ENCODE assay signal across 18 cellular contexts in the genomic region with DNA sequence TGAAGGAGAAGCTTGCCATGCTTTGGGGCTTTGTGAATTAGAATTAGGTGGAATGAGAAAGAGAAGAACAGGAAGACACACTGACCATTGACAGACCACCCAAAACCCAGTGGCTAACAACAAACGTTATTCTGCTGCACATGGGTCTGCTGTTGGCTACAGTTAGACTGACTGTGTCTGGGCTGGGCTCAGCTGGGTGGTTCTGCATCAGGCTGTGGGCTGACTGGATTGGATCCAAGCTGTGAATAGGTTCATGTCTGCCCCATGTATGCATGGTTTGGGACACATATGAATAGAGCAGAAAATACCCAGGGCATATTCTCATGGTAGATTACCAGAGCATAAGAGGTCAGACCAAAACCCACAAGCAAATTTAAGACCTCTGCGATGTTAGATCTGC. TPM values are rescaled to one million over a fixed set of nuclear protein-coding genes. Genes with fewer than 3 reads are reported as not detected.
DNase-seq lines count a peak whose midpoint lies in the region; ATAC-seq, FAIRE-seq and TF ChIP-seq lines count a peak whose summit lies in the region.
"Had no signal": no experiment of that assay in that cellular context is flagged by ENCODE, and none has a peak within 500 bp of the region (broad histone marks: within the 10 kb centered on the region; RNA-seq: fewer than 3 reads in every experiment).

No MANE protein-coding gene starts in this region.

- no peak for TF ChIP-seq EP300 in HepG2 (IDR thresholded peaks at IDR 0.05; ENCODE audit: low read depth in 2 of 2, low read length in 2 of 2)
- TF ChIP-seq EP300 in HepG2 (CRISPR knock-in tag; IDR thresholded peaks at IDR 0.05; ENCODE audit: borderline replicate concordance): no peak

- H3K36me3 ChIP-seq in HepG2 (replicated peaks in 1 of 2; ENCODE audit: control insufficient read depth in 1 of 2, insufficient read depth in 2 of 2, low read length in 2 of 2) (no peaks in the 10 kb centered on the region), right lobe of liver (no peaks in the 10 kb centered on the region), PC-9 (ENCODE audit: low read depth) (no peaks in the 10 kb centered on the region)
- no peaks in the 10 kb centered on the region for H3K36me3 ChIP-seq in effector memory CD4-positive, alpha-beta T cell (ENCODE audit: control insufficient read depth, insufficient read depth, low read length)
- H3K36me3 ChIP-seq: HAP-1 had no signal

- no TSS peak for BruUV-seq in HepG2 (replicated peaks; lab: Mats Ljungman, UMichigan)
- no TSS peak for BruUV-seq in PC-9 (replicated peaks; lab: Mats Ljungman, UMichigan)

- ATAC-seq in HepG2 (no peak), right lobe of liver (no peak), HG02840 (IDR thresholded peaks at IDR 0.05; ENCODE audit: low FRiP score, unreplicated experiment) (no peak)
- ATAC-seq: A549; CD8-positive, alpha-beta T cell; GM12878 had no signal

- POLR2A ChIA-PET in HepG2 (lab: Yijun Ruan, JAX) (no interaction called here), PC-9 (lab: Charles Lee; ENCODE audit: unreplicated experiment) (no interaction called here)

- no peak overlapping the region for H2AFZ ChIP-seq in HepG2 (ENCODE audit: low read length)
- H2AFZ ChIP-seq in PC-9: peak overlapping the region; percentile 29; the same call in 1 of the 2 replicates

- CTCF ChIA-PET in HepG2 (lab: Yijun Ruan, JAX; ENCODE audit: low intra/inter-chr PET ratio, low total read pairs) (no interaction called here), PC-9 (lab: Charles Lee) (no interaction called here)

- no peaks in the 10 kb centered on the region for H3K79me2 ChIP-seq in HepG2 (ENCODE audit: insufficient read depth, low read length)
- H3K79me2 ChIP-seq in PC-9 (ENCODE audit: low read depth): no peaks in the 10 kb centered on the region

- in situ Hi-C loops in HepG2 (cut with HindIII; ENCODE audit: extremely low pct_ligation_motif_present, low pct_unique_long_range_greater_than_20kb): no loop called here

- TF ChIP-seq CTCF in HepG2 (CRISPR knock-in tag; IDR thresholded peaks at IDR 0.05) (no peak), right lobe of liver (IDR thresholded peaks at IDR 0.05) (no peak), PC-9 (conservative IDR thresholded peaks at IDR 0.05) (no peak)

- WGBS in HepG2 (ENCODE audit: low lambda C conversion rate): 23% methylated on average over 2 of the region's 2 CpGs
- 52% methylated on average over 2 of the region's 2 CpGs for WGBS in right lobe of liver (ENCODE audit: insufficient coverage, low coverage, low lambda C conversion rate, missing lambda C conversion rate)

- FAIRE-seq in HepG2 (lab: Jason Lieb, UNC): no peak
- FAIRE-seq: A549, GM12878, HTR-8/SVneo had no signal

- H3K9me3 ChIP-seq in HepG2 (ENCODE audit: low read length): no peaks in the 10 kb centered on the region
- H3K9me3 ChIP-seq in right lobe of liver: no peaks in the 10 kb centered on the region
- H3K9me3 ChIP-seq in PC-9 (ENCODE audit: insufficient read depth, low read depth): no peaks in the 10 kb centered on the region
- no peaks in the 10 kb centered on the region for H3K9me3 ChIP-seq in effector memory CD4-positive, alpha-beta T cell (ENCODE audit: control insufficient read depth, low read length)
- H3K9me3 ChIP-seq: HAP-1 had no signal

- H3K27me3 ChIP-seq in HepG2 (ENCODE audit: control insufficient read depth in 1 of 2, insufficient read depth in 2 of 2, low read length in 2 of 2) (peaks cover 0 to 23% of the 10 kb centered on the region in 2 experiments; a peak in 2 of 5 replicates), right lobe of liver (no peaks in the 10 kb centered on the region), PC-9 (ENCODE audit: insufficient read depth, low read depth) (no peaks in the 10 kb centered on the region)
- H3K27me3 ChIP-seq in effector memory CD4-positive, alpha-beta T cell (replicated peaks; ENCODE audit: control insufficient read depth, insufficient read depth, low read length, poor library complexity, severe bottlenecking): no peaks in the 10 kb centered on the region

- H3K4me2 ChIP-seq in HepG2 (ENCODE audit: low read depth, low read length) (no peak overlapping the region), PC-9 (peak overlapping the region; percentile 65)
- H3K4me2 ChIP-seq: A549 had no signal

- H4K20me1 ChIP-seq in HepG2 (ENCODE audit: insufficient read depth, low read length) (no peaks in the 10 kb centered on the region), PC-9 (ENCODE audit: insufficient read depth) (no peaks in the 10 kb centered on the region)

- H3K4me1 ChIP-seq in HepG2 (ENCODE audit: insufficient read depth, low read length) (no peaks in the 10 kb centered on the region), right lobe of liver (peaks cover 0 to 9% (median 4%) of the 10 kb centered on the region in 4 donors), PC-9 (replicated peaks; ENCODE audit: insufficient read depth) (peaks cover 41% of the 10 kb centered on the region)
- H3K4me1 ChIP-seq in effector memory CD4-positive, alpha-beta T cell (ENCODE audit: control insufficient read depth, insufficient read depth, low read length, poor library complexity, severe bottlenecking): no peaks in the 10 kb centered on the region
- H3K4me1 ChIP-seq: HAP-1 had no signal

- no peak overlapping the region for H3K4me3 ChIP-seq in HepG2 (replicated peaks in 1 of 3; ENCODE audit: insufficient read depth in 1 of 3, low read depth in 2 of 3, low read length in 3 of 3)
- no peak overlapping the region for H3K4me3 ChIP-seq in right lobe of liver
- no peak overlapping the region for H3K4me3 ChIP-seq in PC-9
- no peak overlapping the region for H3K4me3 ChIP-seq in effector memory CD4-positive, alpha-beta T cell (ENCODE audit: insufficient read depth, low read depth, low read length, poor library complexity, severe bottlenecking)
- H3K4me3 ChIP-seq: A549, GM12878, HAP-1 had no signal

- no peaks in the 10 kb centered on the region for H3K9me2 ChIP-seq in PC-9 (ENCODE audit: insufficient read depth)

- H3K9ac ChIP-seq in HepG2 (ENCODE audit: insufficient read depth, low read depth, low read length): no peak overlapping the region

- TF ChIP-seq POLR2A in HepG2 (IDR thresholded peaks at IDR 0.05; ENCODE audit: insufficient read depth in 1 of 2, low read depth in 2 of 2, low read length in 2 of 2) (no peak), right lobe of liver (IDR thresholded peaks at IDR 0.05) (no peak)

- peaks cover 30% of the 10 kb centered on the region for H3F3A ChIP-seq in PC-9 (ENCODE audit: insufficient read depth, low read depth)

- TF ChIP-seq RAD21 in HepG2 (CRISPR knock-in tag; IDR thresholded peaks at IDR 0.05): no peak

- intact Hi-C loops in HepG2 (cut with micrococcal nuclease; ENCODE audit: unreplicated experiment): no loop called here
- intact Hi-C loops in right lobe of liver (cut with DNase I): no loop called here
- intact Hi-C loops in PC-9 (cut with micrococcal nuclease; ENCODE audit: unreplicated experiment): no loop called here

- H3K27ac ChIP-seq in HepG2 (ENCODE audit: extremely low read length, insufficient read depth, low read length): no peak overlapping the region
- H3K27ac ChIP-seq in right lobe of liver: no peak overlapping the region
- peak overlapping the region; percentile 81 for H3K27ac ChIP-seq in PC-9
- H3K27ac ChIP-seq in epithelial cell of prostate: peak overlapping the region; percentile 51
- H3K27ac ChIP-seq in effector memory CD4-positive, alpha-beta T cell (ENCODE audit: insufficient read depth, low read length, poor library complexity, severe bottlenecking): no peak overlapping the region
- H3K27ac ChIP-seq: 22Rv1, A549 had no signal

- DNase-seq in HepG2 (ENCODE audit: low spot score) (no peak), right lobe of liver (no peak), PC-9 (no peak), epithelial cell of prostate (ENCODE audit: low read depth, low spot score) (no peak)
- no peak for DNase-seq in activated naive CD4-positive, alpha-beta T cell treated with Interleukin-2 at 50 U/mL for 16 hours
- no peak for DNase-seq in effector memory CD4-positive, alpha-beta T cell
- DNase-seq: Calu3; CD8-positive, alpha-beta T cell; DMS 273 treated with DMSO at 0.1 percent for 48 hours; DMS53; DND-41; EL had no signal

TF ChIP-seq in HepG2, 621 proteins besides CTCF, POLR2A, EP300 and RAD21 (continues in another document):
- no peak for TF ChIP-seq ZNF713 (CRISPR knock-in tag; IDR thresholded peaks at IDR 0.05)

RNA-seq across cellular contexts. Expression of gene LDLRAD3, which starts 11.7 kb away (rescaled TPM):
- 0.34 and 0.60 TPM in 2 replicates for total RNA-seq in HepG2 (2016; rRNA removed; fragmentation: Illumina TruSeq; extraction: Trizol)
- total RNA-seq in HepG2 (2016; cell fraction: cytosol; rRNA removed; fragmentation: Illumina TruSeq; extraction: Trizol; ENCODE audit: low read depth): 2.7 and 2.8 TPM in 2 replicates
- 0.30 TPM in 2 replicates for total RNA-seq in HepG2 (2016; cell fraction: insoluble cytoplasmic fraction; rRNA removed; fragmentation: Illumina TruSeq; extraction: Trizol)
- total RNA-seq in HepG2 (2016; cell fraction: membrane; rRNA removed; fragmentation: Illumina TruSeq; extraction: Trizol): 0.31 and 0.65 TPM in 2 replicates
- total RNA-seq in HepG2 (2016; cell fraction: nucleus; rRNA removed; fragmentation: Illumina TruSeq; extraction: Trizol): 0.75 and 1.1 TPM in 2 replicates
- 0.50 and 0.67 TPM in 2 replicates for polyA plus RNA-seq in HepG2 (2011; rRNA removed)
- polyA plus RNA-seq in HepG2 (2011; cell fraction: cytosol; rRNA removed): 0.38 and 0.70 TPM in 2 replicates
- polyA plus RNA-seq in HepG2 (2011; cell fraction: nucleus; rRNA removed): 0.16 and 0.21 TPM in 2 replicates
- polyA plus RNA-seq in HepG2 (2012): 0.20 and 0.51 TPM in 2 replicates
- 0.12 and 0.14 TPM in 2 replicates for polyA plus RNA-seq in HepG2 (2016; cell fraction: cytosol; fragmentation: Illumina TruSeq; extraction: Trizol; ENCODE audit: low read depth)
- polyA plus RNA-seq in HepG2 (2016; cell fraction: insoluble cytoplasmic fraction; fragmentation: Illumina TruSeq; extraction: Trizol; ENCODE audit: low read depth): 0.37 and 0.61 TPM in 2 replicates
- 0.37 and 0.43 TPM in 2 replicates for polyA plus RNA-seq in HepG2 (2016; cell fraction: membrane; fragmentation: Illumina TruSeq; extraction: Trizol; ENCODE audit: low read depth)
- 0.85 and 0.99 TPM in 2 replicates for polyA plus RNA-seq in HepG2 (2016; cell fraction: nucleus; fragmentation: Illumina TruSeq; extraction: Trizol; ENCODE audit: insufficient read depth, low read depth)
- 1.6 and 15.8 TPM in 2 replicates for polyA minus RNA-seq in HepG2 (2011; rRNA and poly(A)+ RNA removed; ENCODE audit: low replicate concordance)
- polyA minus RNA-seq in HepG2 (2011; cell fraction: cytosol; rRNA and poly(A)+ RNA removed): 0.40 TPM in 1 of 2 replicates, not detected in the other
- 0.13 and 0.62 TPM in 2 replicates for polyA minus RNA-seq in HepG2 (2011; cell fraction: nucleus; rRNA and poly(A)+ RNA removed)
- 1 to 10 TPM in 5 of 6 experiments, under 1 TPM in 1; 0.62 to 3.3 (median 2.7) TPM for total RNA-seq in right lobe of liver
- 15.9 and 19.5 TPM in 2 replicates for total RNA-seq in PC-9 (2021)
- total RNA-seq: CD8-positive, alpha-beta T cell had no signal

Comparison
In these comparisons a context has a peak if more than half of its experiments do, and no peak if none do; other contexts are left out.
1. H3K27ac ChIP-seq: peak in PC-9 (single experiment) and epithelial cell of prostate (single experiment); none in HepG2 (single experiment), right lobe of liver (0 of 3) and effector memory CD4-positive, alpha-beta T cell (single experiment).